ENCODE assay signal across 22 cellular contexts in the genomic region with DNA sequence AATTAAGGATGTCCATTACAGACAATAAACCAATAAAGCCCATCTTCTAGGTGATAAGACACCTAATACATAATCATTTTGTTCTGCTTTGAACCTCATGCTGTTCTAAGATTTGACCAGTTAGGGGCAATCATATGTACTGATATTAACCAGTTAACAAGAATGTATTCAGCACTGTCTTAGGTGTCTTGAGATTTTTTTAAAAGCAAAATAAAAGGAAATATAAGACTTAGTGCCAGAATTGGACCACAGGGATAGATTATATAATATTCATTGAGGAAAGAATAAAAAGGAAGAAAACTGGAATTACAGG.
"Had no signal": no experiment of that assay in that cellular context is flagged by ENCODE, and none has a peak within 500 bp of the region (broad histone marks: within the 10 kb centered on the region; RNA-seq: fewer than 3 reads in every experiment).

No MANE protein-coding gene starts in this region.

- H3K4me3 ChIP-seq: MG63, PC-9, Peyer's patch, SJSA1, SK-N-MC had no signal

- H3K27me3 ChIP-seq: MG63, Peyer's patch, SJSA1 had no signal

- H3K4me1 ChIP-seq: SJSA1 had no signal

- H3K36me3 ChIP-seq: MG63, Peyer's patch, SJSA1 had no signal

- H3K27ac ChIP-seq: HL-60, PC-9, Peyer's patch, SJSA1, SK-N-MC had no signal

- H3K4me3 Mint-ChIP-seq: T-cell had no signal

- H3K27me3 Mint-ChIP-seq: T-cell had no signal

- H3K9me3 Mint-ChIP-seq: T-cell had no signal

- DNase-seq: Karpas-422, KG1, MG63, NCI-H1092 treated with DMSO at 0.1 percent for 48 hours, NCI-H1436, NCI-H187, NCI-H2029, NCI-H2081 treated with DMSO at 0.1 percent for 48 hours, NCI-H2171, NCI-H226, NCI-H510A, NCI-H524 treated with DMSO at 0.1 percent for 48 hours, NCI-H774, PC-9, Peyer's patch, Right ventricle myocardium superior, SIG-M5, SW 1271, T-cell had no signal

- H2AFZ ChIP-seq: PC-9 had no signal

- ATAC-seq: T-cell had no signal

- H3K4me2 ChIP-seq: PC-9 had no signal

- H3K9me3 ChIP-seq: MG63, Peyer's patch, SJSA1 had no signal

- H3K27ac Mint-ChIP-seq: T-cell had no signal
